Comparison of ENCODE assay signal across 2 cellular contexts in genomic region chr12:121102307-121102706, GRCh38.
A peak's percentile ranks its signal among the peaks of the same experiment; 100 is the strongest.
TF ChIP-seq lines count a peak whose summit lies in the region.

No MANE protein-coding gene starts in this region.

TF ChIP-seq in GM23338, 12 proteins besides CTCF, POLR2A, EP300 and RAD21:
- TF ChIP-seq EZH2phosphoT487 (IDR thresholded peaks at IDR 0.05; ENCODE audit: unreplicated experiment) (no peak), REST (IDR thresholded peaks at IDR 0.05; ENCODE audit: unreplicated experiment) (no peak), ZNF114 (CRISPR knock-in tag; IDR thresholded peaks at IDR 0.05) (no peak), STAT1 (IDR thresholded peaks at IDR 0.05; ENCODE audit: unreplicated experiment) (no peak), ZNF331 (CRISPR knock-in tag; IDR thresholded peaks at IDR 0.05; ENCODE audit: low read depth) (no peak), JUNB (IDR thresholded peaks at IDR 0.05; ENCODE audit: unreplicated experiment) (no peak), POLR2AphosphoS5 (IDR thresholded peaks at IDR 0.05; ENCODE audit: low read depth) (no peak), EZH2 (IDR thresholded peaks at IDR 0.05; ENCODE audit: low read depth, unreplicated experiment) (no peak), NANOG (IDR thresholded peaks at IDR 0.05; ENCODE audit: borderline replicate concordance) (no peak), ETS1 (IDR thresholded peaks at IDR 0.05) (no peak), CREB1 (CRISPR knock-in tag; IDR thresholded peaks at IDR 0.05; ENCODE audit: low read depth) (no peak)
- TF ChIP-seq, protein P1, sequence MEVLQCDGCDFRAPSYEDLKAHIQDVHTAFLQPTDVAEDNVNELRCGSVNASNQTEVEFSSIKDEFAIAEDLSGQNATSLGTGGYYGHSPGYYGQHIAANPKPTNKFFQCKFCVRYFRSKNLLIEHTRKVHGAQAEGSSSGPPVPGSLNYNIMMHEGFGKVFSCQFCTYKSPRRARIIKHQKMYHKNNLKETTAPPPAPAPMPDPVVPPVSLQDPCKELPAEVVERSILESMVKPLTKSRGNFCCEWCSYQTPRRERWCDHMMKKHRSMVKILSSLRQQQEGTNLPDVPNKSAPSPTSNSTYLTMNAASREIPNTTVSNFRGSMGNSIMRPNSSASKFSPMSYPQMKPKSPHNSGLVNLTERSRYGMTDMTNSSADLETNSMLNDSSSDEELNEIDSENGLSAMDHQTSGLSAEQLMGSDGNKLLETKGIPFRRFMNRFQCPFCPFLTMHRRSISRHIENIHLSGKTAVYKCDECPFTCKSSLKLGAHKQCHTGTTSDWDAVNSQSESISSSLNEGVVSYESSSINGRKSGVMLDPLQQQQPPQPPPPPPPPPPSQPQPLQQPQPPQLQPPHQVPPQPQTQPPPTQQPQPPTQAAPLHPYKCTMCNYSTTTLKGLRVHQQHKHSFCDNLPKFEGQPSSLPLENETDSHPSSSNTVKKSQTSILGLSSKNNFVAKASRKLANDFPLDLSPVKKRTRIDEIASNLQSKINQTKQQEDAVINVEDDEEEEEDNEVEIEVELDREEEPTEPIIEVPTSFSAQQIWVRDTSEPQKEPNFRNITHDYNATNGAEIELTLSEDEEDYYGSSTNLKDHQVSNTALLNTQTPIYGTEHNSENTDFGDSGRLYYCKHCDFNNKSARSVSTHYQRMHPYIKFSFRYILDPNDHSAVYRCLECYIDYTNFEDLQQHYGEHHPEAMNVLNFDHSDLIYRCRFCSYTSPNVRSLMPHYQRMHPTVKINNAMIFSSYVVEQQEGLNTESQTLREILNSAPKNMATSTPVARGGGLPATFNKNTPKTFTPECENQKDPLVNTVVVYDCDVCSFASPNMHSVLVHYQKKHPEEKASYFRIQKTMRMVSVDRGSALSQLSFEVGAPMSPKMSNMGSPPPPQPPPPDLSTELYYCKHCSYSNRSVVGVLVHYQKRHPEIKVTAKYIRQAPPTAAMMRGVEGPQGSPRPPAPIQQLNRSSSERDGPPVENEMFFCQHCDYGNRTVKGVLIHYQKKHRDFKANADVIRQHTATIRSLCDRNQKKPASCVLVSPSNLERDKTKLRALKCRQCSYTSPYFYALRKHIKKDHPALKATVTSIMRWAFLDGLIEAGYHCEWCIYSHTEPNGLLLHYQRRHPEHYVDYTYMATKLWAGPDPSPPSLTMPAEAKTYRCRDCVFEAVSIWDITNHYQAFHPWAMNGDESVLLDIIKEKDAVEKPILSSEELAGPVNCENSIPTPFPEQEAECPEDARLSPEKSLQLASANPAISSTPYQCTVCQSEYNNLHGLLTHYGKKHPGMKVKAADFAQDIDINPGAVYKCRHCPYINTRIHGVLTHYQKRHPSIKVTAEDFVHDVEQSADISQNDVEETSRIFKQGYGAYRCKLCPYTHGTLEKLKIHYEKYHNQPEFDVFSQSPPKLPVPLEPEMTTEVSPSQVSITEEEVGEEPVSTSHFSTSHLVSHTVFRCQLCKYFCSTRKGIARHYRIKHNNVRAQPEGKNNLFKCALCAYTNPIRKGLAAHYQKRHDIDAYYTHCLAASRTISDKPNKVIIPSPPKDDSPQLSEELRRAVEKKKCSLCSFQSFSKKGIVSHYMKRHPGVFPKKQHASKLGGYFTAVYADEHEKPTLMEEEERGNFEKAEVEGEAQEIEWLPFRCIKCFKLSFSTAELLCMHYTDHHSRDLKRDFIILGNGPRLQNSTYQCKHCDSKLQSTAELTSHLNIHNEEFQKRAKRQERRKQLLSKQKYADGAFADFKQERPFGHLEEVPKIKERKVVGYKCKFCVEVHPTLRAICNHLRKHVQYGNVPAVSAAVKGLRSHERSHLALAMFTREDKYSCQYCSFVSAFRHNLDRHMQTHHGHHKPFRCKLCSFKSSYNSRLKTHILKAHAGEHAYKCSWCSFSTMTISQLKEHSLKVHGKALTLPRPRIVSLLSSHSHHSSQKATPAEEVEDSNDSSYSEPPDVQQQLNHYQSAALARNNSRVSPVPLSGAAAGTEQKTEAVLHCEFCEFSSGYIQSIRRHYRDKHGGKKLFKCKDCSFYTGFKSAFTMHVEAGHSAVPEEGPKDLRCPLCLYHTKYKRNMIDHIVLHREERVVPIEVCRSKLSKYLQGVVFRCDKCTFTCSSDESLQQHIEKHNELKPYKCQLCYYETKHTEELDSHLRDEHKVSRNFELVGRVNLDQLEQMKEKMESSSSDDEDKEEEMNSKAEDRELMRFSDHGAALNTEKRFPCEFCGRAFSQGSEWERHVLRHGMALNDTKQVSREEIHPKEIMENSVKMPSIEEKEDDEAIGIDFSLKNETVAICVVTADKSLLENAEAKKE (CRISPR knock-in tag; IDR thresholded peaks at IDR 0.05), result no peak

TF ChIP-seq in K562, 482 proteins besides CTCF, POLR2A, EP300 and RAD21:
- TF ChIP-seq RFX1 (IDR thresholded peaks at IDR 0.05) (peak; percentile 55), TCFL5 (CRISPR knock-in tag; conservative IDR thresholded peaks at IDR 0.05) (no peak), NBN (IDR thresholded peaks at IDR 0.05; ENCODE audit: low read depth) (no peak), ZC3H8 (IDR thresholded peaks at IDR 0.05) (no peak)
- TF ChIP-seq, protein P2, sequence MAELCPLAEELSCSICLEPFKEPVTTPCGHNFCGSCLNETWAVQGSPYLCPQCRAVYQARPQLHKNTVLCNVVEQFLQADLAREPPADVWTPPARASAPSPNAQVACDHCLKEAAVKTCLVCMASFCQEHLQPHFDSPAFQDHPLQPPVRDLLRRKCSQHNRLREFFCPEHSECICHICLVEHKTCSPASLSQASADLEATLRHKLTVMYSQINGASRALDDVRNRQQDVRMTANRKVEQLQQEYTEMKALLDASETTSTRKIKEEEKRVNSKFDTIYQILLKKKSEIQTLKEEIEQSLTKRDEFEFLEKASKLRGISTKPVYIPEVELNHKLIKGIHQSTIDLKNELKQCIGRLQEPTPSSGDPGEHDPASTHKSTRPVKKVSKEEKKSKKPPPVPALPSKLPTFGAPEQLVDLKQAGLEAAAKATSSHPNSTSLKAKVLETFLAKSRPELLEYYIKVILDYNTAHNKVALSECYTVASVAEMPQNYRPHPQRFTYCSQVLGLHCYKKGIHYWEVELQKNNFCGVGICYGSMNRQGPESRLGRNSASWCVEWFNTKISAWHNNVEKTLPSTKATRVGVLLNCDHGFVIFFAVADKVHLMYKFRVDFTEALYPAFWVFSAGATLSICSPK (IDR thresholded peaks at IDR 0.05; ENCODE audit: borderline replicate concordance), result no peak
